ENCODE assay signal across 1 cellular context in the genomic region with DNA sequence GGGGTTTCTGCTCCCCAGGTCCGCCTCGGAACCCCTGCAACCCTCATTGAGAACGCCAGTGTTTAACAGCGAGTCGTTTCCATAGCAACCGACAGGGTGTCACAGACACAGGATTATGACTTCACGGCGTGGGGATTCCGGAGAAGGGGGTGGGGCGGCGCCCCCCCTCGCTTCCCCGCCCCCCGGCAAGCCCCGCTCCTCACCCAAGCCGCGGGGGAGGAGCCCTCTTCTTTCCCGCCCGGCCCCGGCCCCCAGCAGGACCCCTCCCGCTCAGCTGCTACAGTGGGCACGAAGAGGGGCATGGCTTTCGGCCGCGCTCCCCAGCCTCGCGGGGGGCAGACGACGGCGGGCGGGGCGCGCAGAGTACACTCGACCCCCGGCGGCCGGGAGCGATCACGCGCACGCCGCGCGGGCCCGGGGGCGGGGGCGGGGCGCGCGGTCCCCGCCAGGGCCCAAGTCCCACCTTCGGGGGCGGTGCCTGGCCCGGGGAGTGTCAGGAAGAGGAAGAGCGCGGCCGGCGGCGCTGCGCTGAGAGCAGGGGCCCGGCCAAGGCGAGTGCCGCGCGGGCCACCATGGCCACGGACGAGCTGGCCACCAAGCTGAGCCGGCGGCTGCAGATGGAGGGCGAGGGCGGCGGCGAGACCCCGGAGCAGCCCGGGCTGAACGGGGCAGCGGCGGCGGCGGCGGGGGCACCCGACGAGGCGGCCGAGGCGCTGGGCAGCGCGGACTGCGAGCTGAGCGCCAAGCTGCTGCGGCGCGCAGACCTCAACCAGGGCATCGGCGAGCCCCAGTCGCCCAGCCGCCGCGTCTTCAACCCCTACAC.
TF ChIP-seq lines count a peak whose summit lies in the region.

A gene with protein sequence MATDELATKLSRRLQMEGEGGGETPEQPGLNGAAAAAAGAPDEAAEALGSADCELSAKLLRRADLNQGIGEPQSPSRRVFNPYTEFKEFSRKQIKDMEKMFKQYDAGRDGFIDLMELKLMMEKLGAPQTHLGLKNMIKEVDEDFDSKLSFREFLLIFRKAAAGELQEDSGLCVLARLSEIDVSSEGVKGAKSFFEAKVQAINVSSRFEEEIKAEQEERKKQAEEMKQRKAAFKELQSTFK (plus strand): TSS at position 489 of the 823 bp plus-strand sequence. CDS start 84 bp downstream, at position 573.

TF ChIP-seq in HepG2, 621 proteins besides CTCF, POLR2A, EP300 and RAD21 (continued from another document and continues in another):
- TF ChIP-seq, protein P1, sequence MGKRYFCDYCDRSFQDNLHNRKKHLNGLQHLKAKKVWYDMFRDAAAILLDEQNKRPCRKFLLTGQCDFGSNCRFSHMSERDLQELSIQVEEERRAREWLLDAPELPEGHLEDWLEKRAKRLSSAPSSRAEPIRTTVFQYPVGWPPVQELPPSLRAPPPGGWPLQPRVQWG (CRISPR knock-in tag; IDR thresholded peaks at IDR 0.05; ENCODE audit: borderline replicate concordance, low read depth): no peak
- TF ChIP-seq RELA (CRISPR knock-in tag; IDR thresholded peaks at IDR 0.05) (no peak), HIVEP1 (CRISPR knock-in tag; IDR thresholded peaks at IDR 0.05) (no peak), ZNF816 (CRISPR knock-in tag; IDR thresholded peaks at IDR 0.05; ENCODE audit: borderline replicate concordance) (no peak), NFIB (CRISPR knock-in tag; IDR thresholded peaks at IDR 0.05; ENCODE audit: borderline replicate concordance) (no peak), ZZZ3 (CRISPR knock-in tag; IDR thresholded peaks at IDR 0.05; ENCODE audit: borderline replicate concordance) (no peak), GFI1 (CRISPR knock-in tag; IDR thresholded peaks at IDR 0.05; ENCODE audit: borderline replicate concordance) (no peak), ZNF451 (CRISPR knock-in tag; IDR thresholded peaks at IDR 0.05) (no peak), TARDBP (CRISPR knock-in tag; IDR thresholded peaks at IDR 0.05) (no peak), ZSCAN12 (CRISPR knock-in tag; IDR thresholded peaks at IDR 0.05) (no peak), ZNF441 (CRISPR knock-in tag; IDR thresholded peaks at IDR 0.05; ENCODE audit: borderline replicate concordance) (no peak), HDAC6 (IDR thresholded peaks at IDR 0.05; ENCODE audit: low read depth, low read length) (no peak), HOXA7 (CRISPR knock-in tag; IDR thresholded peaks at IDR 0.05) (no peak), NR2C2 (CRISPR knock-in tag; IDR thresholded peaks at IDR 0.05; ENCODE audit: borderline replicate concordance) (0 out of 2 replicates have a peak, but pooled peaks have one; percentile 21), HNRNPH1 (optimal IDR thresholded peaks at IDR 0.05; ENCODE audit: low read depth, low read length) (no peak), MAFG (CRISPR knock-in tag; IDR thresholded peaks at IDR 0.05) (no peak), SAP130 (CRISPR knock-in tag; IDR thresholded peaks at IDR 0.05; ENCODE audit: low read depth) (peak; percentile 68)
- TF ChIP-seq, protein P2, sequence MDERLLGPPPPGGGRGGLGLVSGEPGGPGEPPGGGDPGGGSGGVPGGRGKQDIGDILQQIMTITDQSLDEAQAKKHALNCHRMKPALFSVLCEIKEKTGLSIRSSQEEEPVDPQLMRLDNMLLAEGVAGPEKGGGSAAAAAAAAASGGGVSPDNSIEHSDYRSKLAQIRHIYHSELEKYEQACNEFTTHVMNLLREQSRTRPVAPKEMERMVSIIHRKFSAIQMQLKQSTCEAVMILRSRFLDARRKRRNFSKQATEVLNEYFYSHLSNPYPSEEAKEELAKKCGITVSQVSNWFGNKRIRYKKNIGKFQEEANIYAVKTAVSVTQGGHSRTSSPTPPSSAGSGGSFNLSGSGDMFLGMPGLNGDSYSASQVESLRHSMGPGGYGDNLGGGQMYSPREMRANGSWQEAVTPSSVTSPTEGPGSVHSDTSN (CRISPR knock-in tag; IDR thresholded peaks at IDR 0.05): no peak
- TF ChIP-seq, protein P3, sequence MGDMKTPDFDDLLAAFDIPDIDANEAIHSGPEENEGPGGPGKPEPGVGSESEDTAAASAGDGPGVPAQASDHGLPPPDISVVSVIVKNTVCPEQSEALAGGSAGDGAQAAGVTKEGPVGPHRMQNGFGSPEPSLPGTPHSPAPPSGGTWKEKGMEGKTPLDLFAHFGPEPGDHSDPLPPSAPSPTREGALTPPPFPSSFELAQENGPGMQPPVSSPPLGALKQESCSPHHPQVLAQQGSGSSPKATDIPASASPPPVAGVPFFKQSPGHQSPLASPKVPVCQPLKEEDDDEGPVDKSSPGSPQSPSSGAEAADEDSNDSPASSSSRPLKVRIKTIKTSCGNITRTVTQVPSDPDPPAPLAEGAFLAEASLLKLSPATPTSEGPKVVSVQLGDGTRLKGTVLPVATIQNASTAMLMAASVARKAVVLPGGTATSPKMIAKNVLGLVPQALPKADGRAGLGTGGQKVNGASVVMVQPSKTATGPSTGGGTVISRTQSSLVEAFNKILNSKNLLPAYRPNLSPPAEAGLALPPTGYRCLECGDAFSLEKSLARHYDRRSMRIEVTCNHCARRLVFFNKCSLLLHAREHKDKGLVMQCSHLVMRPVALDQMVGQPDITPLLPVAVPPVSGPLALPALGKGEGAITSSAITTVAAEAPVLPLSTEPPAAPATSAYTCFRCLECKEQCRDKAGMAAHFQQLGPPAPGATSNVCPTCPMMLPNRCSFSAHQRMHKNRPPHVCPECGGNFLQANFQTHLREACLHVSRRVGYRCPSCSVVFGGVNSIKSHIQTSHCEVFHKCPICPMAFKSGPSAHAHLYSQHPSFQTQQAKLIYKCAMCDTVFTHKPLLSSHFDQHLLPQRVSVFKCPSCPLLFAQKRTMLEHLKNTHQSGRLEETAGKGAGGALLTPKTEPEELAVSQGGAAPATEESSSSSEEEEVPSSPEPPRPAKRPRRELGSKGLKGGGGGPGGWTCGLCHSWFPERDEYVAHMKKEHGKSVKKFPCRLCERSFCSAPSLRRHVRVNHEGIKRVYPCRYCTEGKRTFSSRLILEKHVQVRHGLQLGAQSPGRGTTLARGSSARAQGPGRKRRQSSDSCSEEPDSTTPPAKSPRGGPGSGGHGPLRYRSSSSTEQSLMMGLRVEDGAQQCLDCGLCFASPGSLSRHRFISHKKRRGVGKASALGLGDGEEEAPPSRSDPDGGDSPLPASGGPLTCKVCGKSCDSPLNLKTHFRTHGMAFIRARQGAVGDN (CRISPR knock-in tag; IDR thresholded peaks at IDR 0.05): peak; percentile 34; the same call in 1 of the 2 replicates
- TF ChIP-seq, protein P4, sequence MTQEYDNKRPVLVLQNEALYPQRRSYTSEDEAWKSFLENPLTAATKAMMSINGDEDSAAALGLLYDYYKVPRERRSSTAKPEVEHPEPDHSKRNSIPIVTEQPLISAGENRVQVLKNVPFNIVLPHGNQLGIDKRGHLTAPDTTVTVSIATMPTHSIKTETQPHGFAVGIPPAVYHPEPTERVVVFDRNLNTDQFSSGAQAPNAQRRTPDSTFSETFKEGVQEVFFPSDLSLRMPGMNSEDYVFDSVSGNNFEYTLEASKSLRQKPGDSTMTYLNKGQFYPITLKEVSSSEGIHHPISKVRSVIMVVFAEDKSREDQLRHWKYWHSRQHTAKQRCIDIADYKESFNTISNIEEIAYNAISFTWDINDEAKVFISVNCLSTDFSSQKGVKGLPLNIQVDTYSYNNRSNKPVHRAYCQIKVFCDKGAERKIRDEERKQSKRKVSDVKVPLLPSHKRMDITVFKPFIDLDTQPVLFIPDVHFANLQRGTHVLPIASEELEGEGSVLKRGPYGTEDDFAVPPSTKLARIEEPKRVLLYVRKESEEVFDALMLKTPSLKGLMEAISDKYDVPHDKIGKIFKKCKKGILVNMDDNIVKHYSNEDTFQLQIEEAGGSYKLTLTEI (CRISPR knock-in tag; conservative IDR thresholded peaks at IDR 0.05): no peak
- TF ChIP-seq, protein P5, sequence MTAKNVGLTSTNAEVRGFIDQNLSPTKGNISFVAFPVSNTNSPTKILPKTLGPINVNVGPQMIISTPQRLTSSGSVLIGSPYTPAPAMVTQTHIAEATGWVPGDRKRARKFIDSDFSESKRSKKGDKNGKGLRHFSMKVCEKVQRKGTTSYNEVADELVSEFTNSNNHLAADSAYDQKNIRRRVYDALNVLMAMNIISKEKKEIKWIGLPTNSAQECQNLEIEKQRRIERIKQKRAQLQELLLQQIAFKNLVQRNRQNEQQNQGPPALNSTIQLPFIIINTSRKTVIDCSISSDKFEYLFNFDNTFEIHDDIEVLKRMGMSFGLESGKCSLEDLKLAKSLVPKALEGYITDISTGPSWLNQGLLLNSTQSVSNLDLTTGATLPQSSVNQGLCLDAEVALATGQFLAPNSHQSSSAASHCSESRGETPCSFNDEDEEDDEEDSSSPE (CRISPR knock-in tag; IDR thresholded peaks at IDR 0.05): no peak
- TF ChIP-seq, protein P6, sequence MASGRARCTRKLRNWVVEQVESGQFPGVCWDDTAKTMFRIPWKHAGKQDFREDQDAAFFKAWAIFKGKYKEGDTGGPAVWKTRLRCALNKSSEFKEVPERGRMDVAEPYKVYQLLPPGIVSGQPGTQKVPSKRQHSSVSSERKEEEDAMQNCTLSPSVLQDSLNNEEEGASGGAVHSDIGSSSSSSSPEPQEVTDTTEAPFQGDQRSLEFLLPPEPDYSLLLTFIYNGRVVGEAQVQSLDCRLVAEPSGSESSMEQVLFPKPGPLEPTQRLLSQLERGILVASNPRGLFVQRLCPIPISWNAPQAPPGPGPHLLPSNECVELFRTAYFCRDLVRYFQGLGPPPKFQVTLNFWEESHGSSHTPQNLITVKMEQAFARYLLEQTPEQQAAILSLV (CRISPR knock-in tag; IDR thresholded peaks at IDR 0.05; ENCODE audit: borderline replicate concordance): no peak
- TF ChIP-seq, protein P7, sequence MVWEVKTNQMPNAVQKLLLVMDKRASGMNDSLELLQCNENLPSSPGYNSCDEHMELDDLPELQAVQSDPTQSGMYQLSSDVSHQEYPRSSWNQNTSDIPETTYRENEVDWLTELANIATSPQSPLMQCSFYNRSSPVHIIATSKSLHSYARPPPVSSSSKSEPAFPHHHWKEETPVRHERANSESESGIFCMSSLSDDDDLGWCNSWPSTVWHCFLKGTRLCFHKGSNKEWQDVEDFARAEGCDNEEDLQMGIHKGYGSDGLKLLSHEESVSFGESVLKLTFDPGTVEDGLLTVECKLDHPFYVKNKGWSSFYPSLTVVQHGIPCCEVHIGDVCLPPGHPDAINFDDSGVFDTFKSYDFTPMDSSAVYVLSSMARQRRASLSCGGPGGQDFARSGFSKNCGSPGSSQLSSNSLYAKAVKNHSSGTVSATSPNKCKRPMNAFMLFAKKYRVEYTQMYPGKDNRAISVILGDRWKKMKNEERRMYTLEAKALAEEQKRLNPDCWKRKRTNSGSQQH (CRISPR knock-in tag; IDR thresholded peaks at IDR 0.05; ENCODE audit: low read depth): no peak
- TF ChIP-seq, protein P8, sequence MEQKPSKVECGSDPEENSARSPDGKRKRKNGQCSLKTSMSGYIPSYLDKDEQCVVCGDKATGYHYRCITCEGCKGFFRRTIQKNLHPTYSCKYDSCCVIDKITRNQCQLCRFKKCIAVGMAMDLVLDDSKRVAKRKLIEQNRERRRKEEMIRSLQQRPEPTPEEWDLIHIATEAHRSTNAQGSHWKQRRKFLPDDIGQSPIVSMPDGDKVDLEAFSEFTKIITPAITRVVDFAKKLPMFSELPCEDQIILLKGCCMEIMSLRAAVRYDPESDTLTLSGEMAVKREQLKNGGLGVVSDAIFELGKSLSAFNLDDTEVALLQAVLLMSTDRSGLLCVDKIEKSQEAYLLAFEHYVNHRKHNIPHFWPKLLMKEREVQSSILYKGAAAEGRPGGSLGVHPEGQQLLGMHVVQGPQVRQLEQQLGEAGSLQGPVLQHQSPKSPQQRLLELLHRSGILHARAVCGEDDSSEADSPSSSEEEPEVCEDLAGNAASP (CRISPR knock-in tag; IDR thresholded peaks at IDR 0.05; ENCODE audit: borderline replicate concordance): no peak
- TF ChIP-seq, protein P9, sequence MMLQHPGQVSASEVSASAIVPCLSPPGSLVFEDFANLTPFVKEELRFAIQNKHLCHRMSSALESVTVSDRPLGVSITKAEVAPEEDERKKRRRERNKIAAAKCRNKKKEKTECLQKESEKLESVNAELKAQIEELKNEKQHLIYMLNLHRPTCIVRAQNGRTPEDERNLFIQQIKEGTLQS (CRISPR knock-in tag; IDR thresholded peaks at IDR 0.05): no peak
- TF ChIP-seq, protein P10, sequence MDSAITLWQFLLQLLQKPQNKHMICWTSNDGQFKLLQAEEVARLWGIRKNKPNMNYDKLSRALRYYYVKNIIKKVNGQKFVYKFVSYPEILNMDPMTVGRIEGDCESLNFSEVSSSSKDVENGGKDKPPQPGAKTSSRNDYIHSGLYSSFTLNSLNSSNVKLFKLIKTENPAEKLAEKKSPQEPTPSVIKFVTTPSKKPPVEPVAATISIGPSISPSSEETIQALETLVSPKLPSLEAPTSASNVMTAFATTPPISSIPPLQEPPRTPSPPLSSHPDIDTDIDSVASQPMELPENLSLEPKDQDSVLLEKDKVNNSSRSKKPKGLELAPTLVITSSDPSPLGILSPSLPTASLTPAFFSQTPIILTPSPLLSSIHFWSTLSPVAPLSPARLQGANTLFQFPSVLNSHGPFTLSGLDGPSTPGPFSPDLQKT (CRISPR knock-in tag; IDR thresholded peaks at IDR 0.05; ENCODE audit: borderline replicate concordance): no peak
- TF ChIP-seq, protein P11, sequence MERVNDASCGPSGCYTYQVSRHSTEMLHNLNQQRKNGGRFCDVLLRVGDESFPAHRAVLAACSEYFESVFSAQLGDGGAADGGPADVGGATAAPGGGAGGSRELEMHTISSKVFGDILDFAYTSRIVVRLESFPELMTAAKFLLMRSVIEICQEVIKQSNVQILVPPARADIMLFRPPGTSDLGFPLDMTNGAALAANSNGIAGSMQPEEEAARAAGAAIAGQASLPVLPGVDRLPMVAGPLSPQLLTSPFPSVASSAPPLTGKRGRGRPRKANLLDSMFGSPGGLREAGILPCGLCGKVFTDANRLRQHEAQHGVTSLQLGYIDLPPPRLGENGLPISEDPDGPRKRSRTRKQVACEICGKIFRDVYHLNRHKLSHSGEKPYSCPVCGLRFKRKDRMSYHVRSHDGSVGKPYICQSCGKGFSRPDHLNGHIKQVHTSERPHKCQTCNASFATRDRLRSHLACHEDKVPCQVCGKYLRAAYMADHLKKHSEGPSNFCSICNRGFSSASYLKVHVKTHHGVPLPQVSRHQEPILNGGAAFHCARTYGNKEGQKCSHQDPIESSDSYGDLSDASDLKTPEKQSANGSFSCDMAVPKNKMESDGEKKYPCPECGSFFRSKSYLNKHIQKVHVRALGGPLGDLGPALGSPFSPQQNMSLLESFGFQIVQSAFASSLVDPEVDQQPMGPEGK (CRISPR knock-in tag; IDR thresholded peaks at IDR 0.05): peak; percentile 70; the same call in 1 of the 2 replicates
